25 cellular contexts compared by ENCODE assay signal in genomic region chr1:69185378-69185777, GRCh38.
"Had no signal": no experiment of that assay in that cellular context is flagged by ENCODE, and none has a peak within 500 bp of the region (broad histone marks: within the 10 kb centered on the region; RNA-seq: fewer than 3 reads in every experiment).

No MANE protein-coding gene starts in this region.

- H3K27me3 ChIP-seq: colonic mucosa, esophagus squamous epithelium, gastrocnemius medialis, heart right ventricle, left lung had no signal

- H3K9me3 ChIP-seq: colonic mucosa, esophagus squamous epithelium, gastrocnemius medialis, left lung, lower lobe of right lung, mucosa of descending colon had no signal

- H3K36me3 ChIP-seq: colonic mucosa, esophagus squamous epithelium, gastrocnemius medialis, heart right ventricle, left lung, lower lobe of right lung had no signal

- DNase-seq: colonic mucosa; cortex of kidney; effector CD8-positive, alpha-beta T cell; effector memory CD8-positive, alpha-beta T cell; endodermal cell; erythroblast; esophagus squamous epithelium; foreskin fibroblast; foreskin melanocyte; gastrocnemius medialis; glutamatergic neuron; head of caudate nucleus; heart right ventricle; hippocampal formation; left cardiac atrium; left lung; left ventricle myocardium superior; lower lobe of right lung; mesenchymal stem cell; mucosa of descending colon had no signal

- FAIRE-seq: endometrium, islet of Langerhans, keratinocyte had no signal

- H3K4me1 ChIP-seq: colonic mucosa, esophagus squamous epithelium, gastrocnemius medialis, heart right ventricle, left lung, lower lobe of right lung had no signal

- ATAC-seq: effector memory CD8-positive, alpha-beta T cell; esophagus mucosa; gastrocnemius medialis; heart right ventricle; left cardiac atrium; left lung; left ventricle myocardium superior; lower lobe of right lung; mucosa of descending colon had no signal

- H3K4me3 ChIP-seq: colonic mucosa, esophagus squamous epithelium, gastrocnemius medialis, heart right ventricle, left lung, lower lobe of right lung, mucosa of descending colon had no signal

- H3K27ac ChIP-seq: colonic mucosa, epithelial cell of prostate, esophagus squamous epithelium, gastrocnemius medialis, heart right ventricle, left lung, lower lobe of right lung had no signal
